ENCODE assay signal across 8 cellular contexts in the genomic region with DNA sequence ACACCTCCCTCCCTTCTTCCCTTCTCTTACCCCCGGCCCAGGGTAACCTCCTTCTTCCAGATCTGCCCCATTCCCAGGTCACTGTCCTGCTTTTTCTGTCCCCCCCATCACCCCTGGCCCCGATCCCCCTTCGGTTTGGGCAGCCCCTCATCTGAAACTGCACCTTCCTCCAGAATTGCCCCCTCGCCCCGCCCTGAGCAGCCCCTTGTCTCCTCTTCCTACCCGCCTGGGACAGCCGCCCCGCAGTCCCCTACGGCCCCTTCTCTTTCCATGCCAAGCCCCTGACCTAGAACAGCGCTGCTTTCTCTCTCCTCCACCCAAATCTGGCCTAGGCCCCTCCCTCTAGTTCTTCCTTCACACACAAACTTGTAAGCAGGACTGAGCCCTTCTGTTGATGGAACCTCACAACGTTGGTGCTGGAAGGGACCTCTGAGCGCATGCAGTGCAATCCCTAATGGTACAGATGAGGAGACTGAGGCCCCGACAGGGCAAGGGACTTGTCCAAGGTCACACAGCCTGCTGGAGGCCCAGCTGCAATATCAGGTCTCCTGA. TPM values are rescaled to one million over a fixed set of nuclear protein-coding genes. Genes with fewer than 3 reads are reported as not detected.
DNase-seq lines count a peak whose midpoint lies in the region; ATAC-seq and TF ChIP-seq lines count a peak whose summit lies in the region.

No MANE protein-coding gene starts in this region.

- no peaks in the 10 kb centered on the region for H3K9me3 ChIP-seq in gastrocnemius medialis

- H3K9me3 Mint-ChIP-seq in activated T-helper 17 cell treated with anti-CD3 and anti-CD28 coated beads, Interleukin-2, amount 50 U/mL, for 72 hours, result no peaks in the 10 kb centered on the region

- intact Hi-C loops in left cardiac atrium (cut with DNase I) (loop anchor here in 1 of 2 donors (5.0 kb wide), 1 partner anchor 53 kb away; no protein-coding TSS in a partner anchor), gastrocnemius medialis (cut with DNase I; ENCODE audit: low total_unique reads) (loop anchor here (2.0 kb wide), 3 partner anchors 28 to 70 kb away; a partner anchor contains a TSS)

- peak; percentile 9 for DNase-seq in stimulated activated CD4-positive, alpha-beta T cell treated with anti-CD3 and anti-CD28 coated beads, Interleukin-4, amount 100 ng/mL, for 1 hour
- DNase-seq in stimulated activated CD4-positive, alpha-beta T cell treated with anti-CD3 and anti-CD28 coated beads, Interleukin-2, amount 100 ng/mL, for 48 hours, result no peak
- no peak for DNase-seq in left cardiac atrium
- no peak for DNase-seq in gastrocnemius medialis
- no peak for DNase-seq in NCI-H2227 treated with DMSO at 0.1 percent for 48 hours (lab: John Stamatoyannopoulos, UW)
- DNase-seq in NOMO-1 treated with DMSO at 0.1 percent for 48 hours (lab: John Stamatoyannopoulos, UW; ENCODE audit: unreplicated experiment), result no peak

- peak overlapping the region; percentile 85 to 95 (median 90) for H3K27ac ChIP-seq in gastrocnemius medialis

- peaks cover 0 to 11% of the 10 kb centered on the region in 2 donors for H3K36me3 ChIP-seq in gastrocnemius medialis

- H3K4me3 Mint-ChIP-seq in activated T-helper 17 cell treated with anti-CD3 and anti-CD28 coated beads, Interleukin-2, amount 50 U/mL, for 72 hours, result peak overlapping the region; percentile 91

- peaks cover 16% of the 10 kb centered on the region for H3K36me3 Mint-ChIP-seq in activated T-helper 17 cell treated with anti-CD3 and anti-CD28 coated beads, Interleukin-2, amount 50 U/mL, for 72 hours (ENCODE audit: low read depth)

- H3K27me3 ChIP-seq in gastrocnemius medialis, result no peaks in the 10 kb centered on the region

- peak overlapping the region; percentile 92 for H3K27ac Mint-ChIP-seq in activated T-helper 17 cell treated with anti-CD3 and anti-CD28 coated beads, Interleukin-2, amount 50 U/mL, for 72 hours

- H3K4me1 Mint-ChIP-seq in activated T-helper 17 cell treated with anti-CD3 and anti-CD28 coated beads, Interleukin-2, amount 50 U/mL, for 72 hours, result peaks cover 34% of the 10 kb centered on the region

- no peak for TF ChIP-seq POLR2A in gastrocnemius medialis (IDR thresholded peaks at IDR 0.05)

- no peaks in the 10 kb centered on the region for H3K27me3 Mint-ChIP-seq in activated T-helper 17 cell treated with anti-CD3 and anti-CD28 coated beads, Interleukin-2, amount 50 U/mL, for 72 hours

- ATAC-seq in activated T-helper 17 cell treated with anti-CD3 and anti-CD28 coated beads, Interleukin-2, amount 50 U/mL, for 72 hours (replicated peaks), result no peak
- ATAC-seq in left cardiac atrium (peak; percentile 8 to 16), gastrocnemius medialis (peak; percentile 3 to 5), GM19035 (IDR thresholded peaks at IDR 0.05; ENCODE audit: unreplicated experiment) (no peak)

- TF ChIP-seq CTCF in gastrocnemius medialis (IDR thresholded peaks at IDR 0.05 in 4 of 5, conservative IDR thresholded peaks at IDR 0.05 in 1 of 5), result no peak

- peak overlapping the region; percentile 83 to 89 (median 86) for H3K4me3 ChIP-seq in gastrocnemius medialis

- H3K4me1 ChIP-seq in gastrocnemius medialis, result peaks cover 34 to 41% of the 10 kb centered on the region in 2 donors

- in situ Hi-C loops in gastrocnemius medialis (cut with MboI; ENCODE audit: low sequenced_read_pairs in 4 of 4), result no loop called here

RNA-seq across cellular contexts. Expression of a gene that starts 0.6 kb away (rescaled TPM):
- total RNA-seq in activated T-helper 17 cell treated with anti-CD3 and anti-CD28 coated beads, Interleukin-2, amount 50 U/mL, for 72 hours, result 10 to 100 TPM; 55.8 to 62.5 TPM
- total RNA-seq in left cardiac atrium, result 10 to 100 TPM; 25.2 to 30.2 TPM
- total RNA-seq in gastrocnemius medialis, result 10 to 100 TPM; 44.3 to 68.2 (median 52.6) TPM

RNA-seq across cellular contexts. Expression of a gene that starts 6.0 kb away (rescaled TPM):
- total RNA-seq in activated T-helper 17 cell treated with anti-CD3 and anti-CD28 coated beads, Interleukin-2, amount 50 U/mL, for 72 hours, result 10 to 100 TPM in 1 of 2 donors, 1 to 10 TPM in 1; 9.6 to 16.4 TPM
- 10 to 100 TPM; 15.0 to 25.6 TPM for total RNA-seq in left cardiac atrium
- 10 to 100 TPM in 2 of 4 donors, 1 to 10 TPM in 2; 7.4 to 45.1 (median 12.6) TPM for total RNA-seq in gastrocnemius medialis

RNA-seq across cellular contexts. Expression of a gene that starts 24.4 kb away (rescaled TPM):
- total RNA-seq in activated T-helper 17 cell treated with anti-CD3 and anti-CD28 coated beads, Interleukin-2, amount 50 U/mL, for 72 hours, result under 1 TPM; 0.24 to 0.30 TPM
- under 1 TPM; 0.41 to 0.63 TPM for total RNA-seq in left cardiac atrium
- total RNA-seq in gastrocnemius medialis, result 1 to 10 TPM in 1 of 4 donors, under 1 TPM in 2, not detected in 1; 0.42 to 1.1 (median 0.61) TPM

RNA-seq across cellular contexts. Expression of a gene that starts 28.7 kb away (rescaled TPM):
- total RNA-seq in activated T-helper 17 cell treated with anti-CD3 and anti-CD28 coated beads, Interleukin-2, amount 50 U/mL, for 72 hours, result 10 to 100 TPM; 75.7 to 93.8 TPM
- 10 to 100 TPM; 31.9 to 37.6 TPM for total RNA-seq in left cardiac atrium
- 10 to 100 TPM; 25.0 to 33.5 (median 25.9) TPM for total RNA-seq in gastrocnemius medialis

RNA-seq across cellular contexts. Expression of a gene that starts 29.0 kb away (rescaled TPM):
- total RNA-seq in activated T-helper 17 cell treated with anti-CD3 and anti-CD28 coated beads, Interleukin-2, amount 50 U/mL, for 72 hours, result 10 to 100 TPM; 64.0 to 65.6 TPM
- total RNA-seq in left cardiac atrium (100 to 1,000 TPM in 1 of 2 donors, 10 to 100 TPM in 1; 81.5 to 113 TPM), gastrocnemius medialis (100 to 1,000 TPM in 2 of 4 donors, 10 to 100 TPM in 2; 66.5 to 164 (median 119) TPM)

Comparison
In these comparisons a context has a peak if more than half of its experiments do, and no peak if none do; other contexts are left out.
1. ATAC-seq: peak in left cardiac atrium (2 of 2) and gastrocnemius medialis (2 of 2); none in activated T-helper 17 cell treated with anti-CD3 and anti-CD28 coated beads, Interleukin-2, amount 50 U/mL, for 72 hours (single experiment) and GM19035 (single experiment).